In genomic region chr12:132444957-132445883, GRCh38 we compare ENCODE assay signal across 8 cellular contexts. TPM values are rescaled to one million over a fixed set of nuclear protein-coding genes. Genes with fewer than 3 reads are reported as not detected.
DNase-seq lines count a peak whose midpoint lies in the region; ATAC-seq and TF ChIP-seq lines count a peak whose summit lies in the region.

No MANE protein-coding gene starts in this region.

- peak overlapping the region; percentile 100 for H3K27ac Mint-ChIP-seq in activated CD8-positive, alpha-beta T cell treated with anti-CD3 and anti-CD28 coated beads, Interleukin-2, amount 10 ng/mL, durations not matched to agents 7 days and 5 days

- intact Hi-C loops in Right ventricle myocardium inferior (cut with DNase I) = no loop called here
- intact Hi-C loops in cardiac septum (cut with DNase I) = no loop called here
- intact Hi-C loops in posterior vena cava (cut with DNase I) = no loop called here

- H3K27me3 Mint-ChIP-seq in activated CD8-positive, alpha-beta T cell treated with anti-CD3 and anti-CD28 coated beads, Interleukin-2, amount 10 ng/mL, durations not matched to agents 7 days and 5 days (ENCODE audit: low read depth) = no peaks in the 10 kb centered on the region

- TF ChIP-seq CTCF in retinal pigment epithelial cell (conservative IDR thresholded peaks at IDR 0.05; ENCODE audit: low read depth, low read length) = no peak

- DNase-seq in Right ventricle myocardium inferior (ENCODE audit: missing footprints) (peak; percentile 77), cardiac septum (ENCODE audit: low spot score) (no peak), NAMALWA (ENCODE audit: low spot score) (peak; percentile 70), retinal pigment epithelial cell (ENCODE audit: low read depth) (no peak), posterior vena cava (ENCODE audit: low spot score) (no peak), EL (no peak)
- DNase-seq in activated CD8-positive, alpha-beta T cell treated with anti-CD3 and anti-CD28 coated beads, Interleukin-2, amount 10 ng/mL, durations not matched to agents 7 days and 5 days = peak; percentile 89

- H3K4me1 Mint-ChIP-seq in activated CD8-positive, alpha-beta T cell treated with anti-CD3 and anti-CD28 coated beads, Interleukin-2, amount 10 ng/mL, durations not matched to agents 7 days and 5 days (ENCODE audit: low read depth) = peaks cover 60% of the 10 kb centered on the region

- H3K36me3 Mint-ChIP-seq in activated CD8-positive, alpha-beta T cell treated with anti-CD3 and anti-CD28 coated beads, Interleukin-2, amount 10 ng/mL, durations not matched to agents 7 days and 5 days (ENCODE audit: low read depth) = peaks cover 4% of the 10 kb centered on the region

- ATAC-seq in Right ventricle myocardium inferior = peak; percentile 8
- ATAC-seq in activated CD8-positive, alpha-beta T cell treated with anti-CD3 and anti-CD28 coated beads, Interleukin-2, amount 10 ng/mL, durations not matched to agents 7 days and 5 days = peak; percentile 86
- peak; percentile 58 for ATAC-seq in esophagus mucosa

- CTCF ChIA-PET in activated CD8-positive, alpha-beta T cell treated with anti-CD3 and anti-CD28 coated beads, Interleukin-2, amount 10 ng/mL, durations not matched to agents 7 days and 5 days (lab: Charles Lee) = no interaction called here

- no peaks in the 10 kb centered on the region for H3K9me3 Mint-ChIP-seq in activated CD8-positive, alpha-beta T cell treated with anti-CD3 and anti-CD28 coated beads, Interleukin-2, amount 10 ng/mL, durations not matched to agents 7 days and 5 days (ENCODE audit: insufficient read depth)

- H3K4me3 ChIP-seq in retinal pigment epithelial cell (ENCODE audit: low read length) = peak overlapping the region; percentile 39

- POLR2A ChIA-PET in activated CD8-positive, alpha-beta T cell treated with anti-CD3 and anti-CD28 coated beads, Interleukin-2, amount 10 ng/mL, durations not matched to agents 7 days and 5 days (lab: Charles Lee) = interaction anchor here (0.6 to 2.6 kb wide), 5 partner anchors 18 to 261 kb away, joined by 3 to 10 read pairs (median 3); no protein-coding TSS in a partner anchor

- H3K4me3 Mint-ChIP-seq in activated CD8-positive, alpha-beta T cell treated with anti-CD3 and anti-CD28 coated beads, Interleukin-2, amount 10 ng/mL, durations not matched to agents 7 days and 5 days = peak overlapping the region; percentile 90

RNA-seq across cellular contexts. Expression of gene FBRSL1, which starts 44.7 kb away (rescaled TPM):
- total RNA-seq in Right ventricle myocardium inferior (51.9 TPM), cardiac septum (60.4 TPM), esophagus mucosa (26.1 TPM), posterior vena cava (10 to 100 TPM; 34.0 to 35.8 TPM)
- 10 to 100 TPM; 51.2 to 58.5 TPM for total RNA-seq in activated CD8-positive, alpha-beta T cell treated with anti-CD3 and anti-CD28 coated beads, Interleukin-2, amount 10 ng/mL, durations not matched to agents 7 days and 5 days

Comparison
In these comparisons a context has a peak if more than half of its experiments do, and no peak if none do; other contexts are left out.
1. DNase-seq: peak in Right ventricle myocardium inferior (single experiment), NAMALWA (single experiment) and activated CD8-positive, alpha-beta T cell treated with anti-CD3 and anti-CD28 coated beads, Interleukin-2, amount 10 ng/mL, durations not matched to agents 7 days and 5 days (single experiment); none in cardiac septum (single experiment), retinal pigment epithelial cell (single experiment), posterior vena cava (single experiment) and EL (single experiment).
2. ATAC-seq: peak in every context shown above with its lines; median percentile 86 in activated CD8-positive, alpha-beta T cell treated with anti-CD3 and anti-CD28 coated beads, Interleukin-2, amount 10 ng/mL, durations not matched to agents 7 days and 5 days; 58 in esophagus mucosa; 8 in Right ventricle myocardium inferior.